Comparison of ENCODE assay signal across 27 cellular contexts in genomic region chr14:30679032-30679431, GRCh38.
"Had no signal": no experiment of that assay in that cellular context is flagged by ENCODE, and none has a peak within 500 bp of the region (broad histone marks: within the 10 kb centered on the region; RNA-seq: fewer than 3 reads in every experiment).

No MANE protein-coding gene starts in this region.

- H3K4me1 ChIP-seq: esophagus muscularis mucosa, heart right ventricle, lower lobe of right lung, neural progenitor cell, parathyroid adenoma, psoas muscle, suprapubic skin, tibial artery, upper lobe of right lung had no signal

- DNase-seq: activated CD4-positive, alpha-beta memory T cell treated with anti-CD3 and anti-CD28 coated beads for 36 hours; activated CD4-positive, alpha-beta T cell treated with anti-CD3 and anti-CD28 coated beads, Interleukin-2, amount 10 ng/mL, durations not matched to agents 24 days and 14 days; activated CD4-positive, CD25-positive, alpha-beta regulatory T cell treated with anti-CD3 and anti-CD28 coated beads, Interleukin-2, amount 50 U/mL, for 72 hours; activated CD8-positive, alpha-beta memory T cell treated with anti-CD3 and anti-CD28 coated beads, Interleukin-2, amount 50 U/mL, for 4 hours; activated effector memory CD4-positive, alpha-beta T cell treated with anti-CD3 and anti-CD28 coated beads, Interleukin-2, amount 50 U/mL, for 16 hours; activated naive CD4-positive, alpha-beta T cell treated with anti-CD3 and anti-CD28 coated beads for 36 hours; activated T-cell treated with anti-CD3 and anti-CD28 coated beads, Interleukin-2, amount 50 U/mL, for 4 hours; amygdala; caudate nucleus; effector CD4-positive, alpha-beta T cell; foreskin melanocyte; heart right ventricle; kidney glomerular epithelial cell; lower lobe of right lung; mesenchymal stem cell; natural killer cell; occipital lobe; psoas muscle; stimulated activated naive CD4-positive, alpha-beta T cell; T-cell; tibial artery; upper lobe of right lung had no signal

- H3K27ac ChIP-seq: esophagus muscularis mucosa, heart right ventricle, lower lobe of right lung, parathyroid adenoma, psoas muscle, suprapubic skin, tibial artery, upper lobe of right lung had no signal

- ATAC-seq: activated T-cell treated with anti-CD3 and anti-CD28 coated beads, Interleukin-2, amount 50 U/mL, for 4 hours; heart right ventricle; left lobe of liver; lower lobe of right lung; natural killer cell; psoas muscle; T-cell; upper lobe of right lung had no signal

- H3K9me3 ChIP-seq: esophagus muscularis mucosa, heart right ventricle, lower lobe of right lung, psoas muscle, suprapubic skin, tibial artery, upper lobe of right lung had no signal

- H3K27me3 ChIP-seq: esophagus muscularis mucosa, heart right ventricle, neural progenitor cell, suprapubic skin, tibial artery, upper lobe of right lung had no signal

- H3K4me3 ChIP-seq: esophagus muscularis mucosa, heart right ventricle, lower lobe of right lung, neural progenitor cell, psoas muscle, suprapubic skin, tibial artery, upper lobe of right lung had no signal
